8 cellular contexts compared by ENCODE assay signal in the genomic region with DNA sequence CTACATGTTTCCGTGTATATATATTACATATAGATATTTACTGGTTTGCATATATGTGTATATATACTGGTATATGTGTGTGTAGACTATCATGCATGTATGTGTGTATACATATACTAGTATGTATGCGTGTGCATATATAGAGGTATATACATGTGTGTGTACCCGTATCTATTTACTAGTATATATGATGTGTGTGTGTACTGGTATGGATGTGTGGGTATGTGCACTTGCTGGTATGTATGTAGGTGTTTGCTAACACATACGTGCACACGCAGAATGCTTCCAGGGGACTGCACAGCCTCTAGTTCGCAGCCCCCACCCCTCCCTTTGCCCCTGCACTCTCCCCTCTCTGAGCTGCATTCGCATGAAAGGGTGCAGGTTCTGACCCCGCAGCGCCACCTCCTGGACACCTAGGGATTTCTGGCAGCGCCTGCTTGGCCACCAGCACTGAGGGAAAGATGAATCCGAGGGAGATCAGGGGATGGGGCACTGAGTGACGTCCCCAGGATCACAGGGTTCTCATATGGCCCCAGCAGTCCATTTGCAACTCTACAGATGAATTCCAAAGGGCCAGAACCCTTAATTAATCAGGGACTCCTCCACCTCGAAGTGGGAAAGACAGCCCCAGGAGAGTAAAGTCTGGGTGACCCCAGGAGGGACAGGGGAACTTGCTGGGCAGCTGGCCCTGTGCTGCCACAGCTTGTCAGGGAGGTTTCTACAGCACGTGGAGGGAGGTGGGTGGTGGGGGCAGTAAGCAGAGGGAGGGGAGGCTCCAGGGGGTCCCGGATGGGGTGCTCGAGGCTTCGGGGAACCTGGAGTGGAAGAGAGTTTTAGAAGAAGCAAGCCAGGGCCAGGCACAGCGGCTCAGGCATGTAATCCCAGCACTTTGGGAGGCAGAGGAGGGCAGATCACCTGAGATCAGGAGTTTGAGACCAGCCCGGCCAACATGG.
DNase-seq lines count a peak whose midpoint lies in the region; ATAC-seq and TF ChIP-seq lines count a peak whose summit lies in the region.

No MANE protein-coding gene starts in this region.

- DNase-seq in Ammon's horn (ENCODE audit: low spot score) = peak; percentile 81
- DNase-seq in NCI-H128 (lab: John Stamatoyannopoulos, UW; ENCODE audit: unreplicated experiment) = peak; percentile 16
- DNase-seq in T-helper 9 cell = peak; percentile 52
- peak; percentile 69 to 78 (median 72) for DNase-seq in body of pancreas
- DNase-seq in iPS-NIHi11 (ENCODE audit: low spot score) = peak; percentile 82
- DNase-seq in stimulated activated CD4-positive, alpha-beta T cell treated with anti-CD3 and anti-CD28 coated beads, Interleukin-15, amount 100 ng/mL, for 24 hours = peak; percentile 81
- no peak for DNase-seq in cortex of kidney (lab: John Stamatoyannopoulos, UW)

- H3K36me3 ChIP-seq in body of pancreas (replicated peaks in 1 of 2; ENCODE audit: insufficient read depth in 1 of 2, low read depth in 2 of 2) = no peaks in the 10 kb centered on the region

- intact Hi-C loops in body of pancreas (cut with DNase I) = loop anchor here (5.0 to 10.0 kb wide), 2 partner anchors 205 to 283 kb away; partner anchors contain the start of genes CPSF3 and ITGB1BP1

- no peak for TF ChIP-seq POLR2A in body of pancreas (IDR thresholded peaks at IDR 0.05)

- 31 to 32% methylated on average over 19 of the region's 19 CpGs for WGBS in body of pancreas, 2 donors

- no peak overlapping the region for H3K4me3 ChIP-seq in body of pancreas

- ATAC-seq in GM19324 (IDR thresholded peaks at IDR 0.05; ENCODE audit: low FRiP score, unreplicated experiment) (peak; percentile 45), body of pancreas (no peak)

- H3K27ac ChIP-seq in body of pancreas = no peak overlapping the region

- TF ChIP-seq CTCF in body of pancreas (IDR thresholded peaks at IDR 0.05) = peak; percentile 55 to 86 (median 65)

- no peaks in the 10 kb centered on the region for H3K27me3 ChIP-seq in body of pancreas

- no peaks in the 10 kb centered on the region for H3K9me3 ChIP-seq in body of pancreas

- H3K4me1 ChIP-seq in body of pancreas = peaks cover 8% of the 10 kb centered on the region
